ENCODE assay signal across 1 cellular context in the genomic region with DNA sequence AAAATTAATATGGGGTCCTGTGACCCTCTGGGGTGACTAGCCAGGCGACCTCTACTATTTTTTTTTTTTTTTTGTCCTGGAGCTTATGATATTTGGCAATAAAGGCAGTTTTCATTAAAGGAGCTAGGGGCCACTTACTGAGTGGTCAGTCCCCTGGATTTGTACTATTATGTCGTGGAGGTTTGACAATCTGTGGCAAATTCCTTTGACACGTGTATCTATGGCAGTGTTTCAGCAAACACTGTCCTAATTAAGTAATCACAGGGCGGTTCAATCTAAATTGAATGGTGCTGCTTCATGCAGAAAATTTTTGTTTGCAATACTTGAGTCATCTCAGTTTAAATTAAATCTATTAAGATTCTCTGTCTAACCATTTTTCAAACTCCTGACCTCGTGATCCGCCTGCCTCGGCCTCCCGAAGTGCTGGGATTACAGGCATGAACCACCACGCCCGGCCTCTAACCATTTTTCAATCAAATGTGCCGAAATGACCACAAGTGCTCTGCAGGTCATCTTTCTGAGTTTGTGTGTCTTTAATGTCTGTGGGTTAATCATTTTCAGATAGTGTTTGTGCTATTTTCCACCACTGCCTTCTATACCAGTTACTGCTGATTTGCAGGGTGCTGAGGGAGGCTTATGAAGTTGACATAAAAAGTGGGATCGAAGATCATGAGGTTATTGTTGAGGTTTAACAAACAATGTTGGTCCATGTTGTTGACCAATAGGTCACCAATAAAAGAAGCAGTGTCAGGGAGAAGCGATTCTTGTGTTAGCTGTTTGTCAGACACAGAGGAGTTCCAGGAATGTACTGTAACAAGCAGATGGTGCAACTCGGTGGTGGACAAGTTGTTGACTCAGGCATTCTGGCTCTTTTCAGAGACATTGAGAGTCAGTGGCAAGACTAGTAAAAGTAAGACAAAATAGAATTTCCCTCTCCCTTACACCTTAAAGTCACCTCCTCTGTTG.
TF ChIP-seq lines count a peak whose summit lies in the region.

No MANE protein-coding gene starts in this region.

TF ChIP-seq in HepG2, 621 proteins besides CTCF, POLR2A, EP300 and RAD21 (continued from another document):
- peak; percentile 60 for TF ChIP-seq POLR2G (IDR thresholded peaks at IDR 0.05; ENCODE audit: low read depth, low read length)
- peak; percentile 86 for TF ChIP-seq ASH2L (IDR thresholded peaks at IDR 0.05; ENCODE audit: insufficient read length, low read depth, low read length)
- TF ChIP-seq ARID2 (CRISPR knock-in tag; IDR thresholded peaks at IDR 0.05; ENCODE audit: borderline replicate concordance) = peak; percentile 71; the same call in 1 of the 2 replicates
- peak; percentile 90; the same call in 1 of the 2 replicates for TF ChIP-seq ZNF564 (CRISPR knock-in tag; IDR thresholded peaks at IDR 0.05)
- no peak for TF ChIP-seq ZNF660 (CRISPR knock-in tag; IDR thresholded peaks at IDR 0.05; ENCODE audit: borderline replicate concordance, low read depth)
- peak; percentile 69 for TF ChIP-seq ZBTB7B (CRISPR knock-in tag; IDR thresholded peaks at IDR 0.05)
- TF ChIP-seq HOXD1 (CRISPR knock-in tag; IDR thresholded peaks at IDR 0.05) = peak; percentile 74; the same call in 1 of the 2 replicates
- no peak for TF ChIP-seq HNRNPK (IDR thresholded peaks at IDR 0.05; ENCODE audit: low read depth, low read length, poor library complexity, severe bottlenecking)
- TF ChIP-seq GATAD1 (CRISPR knock-in tag; IDR thresholded peaks at IDR 0.05) = peak; percentile 68
- TF ChIP-seq ATF7 (IDR thresholded peaks at IDR 0.05) = peak; percentile 81
- TF ChIP-seq ATF7 (CRISPR knock-in tag; IDR thresholded peaks at IDR 0.05) = peak; percentile 73; the same call in 1 of the 2 replicates
- TF ChIP-seq HCFC1 (IDR thresholded peaks at IDR 0.05; ENCODE audit: low read depth, low read length) = no peak
